ENCODE assay signal across 1 cellular context in the genomic region with DNA sequence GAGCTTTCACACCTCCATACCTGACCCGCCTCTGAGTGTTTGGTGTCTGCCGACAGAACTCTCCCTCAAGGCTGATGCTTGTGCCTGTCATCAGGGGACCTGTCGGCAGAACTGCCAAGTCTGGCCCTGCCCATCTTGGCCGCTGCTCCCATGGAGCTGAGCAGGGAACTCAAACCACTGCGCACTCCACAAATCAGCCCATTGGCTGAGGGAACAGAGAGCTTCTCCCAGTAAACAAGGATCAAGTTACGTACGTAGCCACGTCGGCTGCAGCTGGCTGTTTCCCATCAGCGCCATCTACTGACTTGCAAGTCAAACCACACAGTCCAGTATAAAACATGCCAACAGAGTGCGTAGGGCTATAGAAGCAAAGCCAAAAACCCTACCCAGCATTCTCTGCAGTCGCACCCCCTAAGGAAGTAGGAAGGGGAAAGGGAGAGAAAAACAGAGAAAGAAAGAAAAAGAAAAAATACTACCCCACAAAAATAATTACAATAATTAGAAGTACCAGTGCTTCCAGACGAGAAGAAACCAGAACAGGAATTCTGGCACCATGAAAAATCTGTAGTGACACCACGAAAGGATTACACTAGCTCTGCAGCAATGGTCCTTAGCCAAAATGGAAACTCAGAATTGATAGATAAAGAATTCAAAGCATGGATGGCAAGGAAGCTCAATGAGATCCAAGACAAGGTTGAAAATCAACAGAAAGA.
TF ChIP-seq lines count a peak whose summit lies in the region.

No MANE protein-coding gene starts in this region.

TF ChIP-seq in A549, 52 proteins besides CTCF, POLR2A, EP300 and RAD21:
- TF ChIP-seq, protein P1, sequence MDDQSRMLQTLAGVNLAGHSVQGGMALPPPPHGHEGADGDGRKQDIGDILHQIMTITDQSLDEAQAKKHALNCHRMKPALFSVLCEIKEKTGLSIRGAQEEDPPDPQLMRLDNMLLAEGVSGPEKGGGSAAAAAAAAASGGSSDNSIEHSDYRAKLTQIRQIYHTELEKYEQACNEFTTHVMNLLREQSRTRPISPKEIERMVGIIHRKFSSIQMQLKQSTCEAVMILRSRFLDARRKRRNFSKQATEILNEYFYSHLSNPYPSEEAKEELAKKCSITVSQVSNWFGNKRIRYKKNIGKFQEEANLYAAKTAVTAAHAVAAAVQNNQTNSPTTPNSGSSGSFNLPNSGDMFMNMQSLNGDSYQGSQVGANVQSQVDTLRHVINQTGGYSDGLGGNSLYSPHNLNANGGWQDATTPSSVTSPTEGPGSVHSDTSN (IDR thresholded peaks at IDR 0.05) = no peak
- TF ChIP-seq ZNF302 (CRISPR knock-in tag; IDR thresholded peaks at IDR 0.05) (no peak), MAZ (IDR thresholded peaks at IDR 0.05; ENCODE audit: borderline replicate concordance, low read depth, low read length) (no peak), ZFP36 (IDR thresholded peaks at IDR 0.05; ENCODE audit: borderline replicate concordance, partially characterized antibody) (no peak), CEBPB (IDR thresholded peaks at IDR 0.05) (no peak), KDM1A (IDR thresholded peaks at IDR 0.05; ENCODE audit: low read depth) (no peak), SMC3 (IDR thresholded peaks at IDR 0.05) (no peak), GATA3 (IDR thresholded peaks at IDR 0.05; ENCODE audit: borderline replicate concordance) (no peak), NFE2L2 (conservative IDR thresholded peaks at IDR 0.05; ENCODE audit: low read length) (no peak), MYC (IDR thresholded peaks at IDR 0.05; ENCODE audit: borderline replicate concordance, low read length) (no peak), JUNB (IDR thresholded peaks at IDR 0.05) (no peak)
- TF ChIP-seq, protein P2, sequence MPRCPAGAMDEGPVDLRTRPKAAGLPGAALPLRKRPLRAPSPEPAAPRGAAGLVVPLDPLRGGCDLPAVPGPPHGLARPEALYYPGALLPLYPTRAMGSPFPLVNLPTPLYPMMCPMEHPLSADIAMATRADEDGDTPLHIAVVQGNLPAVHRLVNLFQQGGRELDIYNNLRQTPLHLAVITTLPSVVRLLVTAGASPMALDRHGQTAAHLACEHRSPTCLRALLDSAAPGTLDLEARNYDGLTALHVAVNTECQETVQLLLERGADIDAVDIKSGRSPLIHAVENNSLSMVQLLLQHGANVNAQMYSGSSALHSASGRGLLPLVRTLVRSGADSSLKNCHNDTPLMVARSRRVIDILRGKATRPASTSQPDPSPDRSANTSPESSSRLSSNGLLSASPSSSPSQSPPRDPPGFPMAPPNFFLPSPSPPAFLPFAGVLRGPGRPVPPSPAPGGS (IDR thresholded peaks at IDR 0.05) = no peak
